In genomic region chr1:171743014-171743870, GRCh38 we compare ENCODE assay signal across 8 cellular contexts. TPM values are rescaled to one million over a fixed set of nuclear protein-coding genes. Genes with fewer than 3 reads are reported as not detected.
DNase-seq lines count a peak whose midpoint lies in the region; ATAC-seq and TF ChIP-seq lines count a peak whose summit lies in the region.

No MANE protein-coding gene starts in this region.

- in situ Hi-C loops in GM13977 (cut with MboI; ENCODE audit: low pct_unique_long_range_greater_than_20kb, low sequenced_read_pairs, unreplicated experiment): no loop called here

- H3K36me3 ChIP-seq in SK-N-MC (ENCODE audit: insufficient read depth, low read length): no peaks in the 10 kb centered on the region
- H3K36me3 ChIP-seq in duodenal mucosa (ENCODE audit: control insufficient read depth in 1 of 2, insufficient read depth in 2 of 2, low read length in 2 of 2): no peaks in the 10 kb centered on the region
- no peaks in the 10 kb centered on the region for H3K36me3 ChIP-seq in urinary bladder (ENCODE audit: insufficient read depth)

- H3K27me3 Mint-ChIP-seq in activated naive CD4-positive, alpha-beta T cell treated with anti-CD3 and anti-CD28 coated beads for 36 hours (ENCODE audit: low read depth): no peaks in the 10 kb centered on the region
- no peaks in the 10 kb centered on the region for H3K27me3 Mint-ChIP-seq in mesothelial cell of epicardium (ENCODE audit: low read depth)

- H3K27ac ChIP-seq in SK-N-MC: no peak overlapping the region
- H3K27ac ChIP-seq in duodenal mucosa (ENCODE audit: low read depth, low read length): peak overlapping the region; percentile 2
- H3K27ac ChIP-seq in urinary bladder (ENCODE audit: low read depth): peak overlapping the region; percentile 95

- peaks cover 3% of the 10 kb centered on the region for H3K36me3 Mint-ChIP-seq in activated naive CD4-positive, alpha-beta T cell treated with anti-CD3 and anti-CD28 coated beads for 36 hours (ENCODE audit: low read depth)
- H3K36me3 Mint-ChIP-seq in mesothelial cell of epicardium: no peaks in the 10 kb centered on the region

- WGBS in urinary bladder: 15% methylated on average over 9 of the region's 9 CpGs

- peak; percentile 49 for DNase-seq in activated naive CD4-positive, alpha-beta T cell treated with anti-CD3 and anti-CD28 coated beads for 36 hours
- DNase-seq in activated naive CD4-positive, alpha-beta T cell treated with Interleukin-2 at 50 U/mL for 16 hours: no peak
- DNase-seq in SK-N-MC (ENCODE audit: low read depth, low spot score): no peak
- no peak for DNase-seq in mesothelial cell of epicardium (ENCODE audit: low spot score in 2 of 2, unreplicated experiment in 2 of 2)
- no peak for DNase-seq in GM13977 (ENCODE audit: low spot score)

- ATAC-seq in GM18502 (IDR thresholded peaks at IDR 0.05; ENCODE audit: poor library complexity, unreplicated experiment): no peak

- H3K9ac ChIP-seq in SK-N-MC (ENCODE audit: insufficient read length): peak overlapping the region; percentile 86
- peak overlapping the region; percentile 80 to 85 for H3K9ac ChIP-seq in duodenal mucosa (ENCODE audit: low read depth in 1 of 2, low read length in 2 of 2)

- no peak for TF ChIP-seq CTCF in mesothelial cell of epicardium (IDR thresholded peaks at IDR 0.05; ENCODE audit: unreplicated experiment)
- no peak for TF ChIP-seq CTCF in GM13977 (IDR thresholded peaks at IDR 0.05; ENCODE audit: extremely low read depth, insufficient read depth, missing control alignments)

- intact Hi-C loops in activated naive CD4-positive, alpha-beta T cell treated with anti-CD3 and anti-CD28 coated beads for 36 hours (cut with micrococcal nuclease): loop anchor here (5.0 kb wide), 5 partner anchors 241 to 1851 kb away; partner anchors contain the start of genes GORAB and SCYL3

- no peaks in the 10 kb centered on the region for H3K9me3 Mint-ChIP-seq in activated naive CD4-positive, alpha-beta T cell treated with anti-CD3 and anti-CD28 coated beads for 36 hours
- H3K9me3 Mint-ChIP-seq in mesothelial cell of epicardium: no peaks in the 10 kb centered on the region

- H3K4me3 ChIP-seq in SK-N-MC (peak overlapping the region; percentile 99), duodenal mucosa (ENCODE audit: low read depth in 1 of 2, low read length in 2 of 2) (peak overlapping the region; percentile 89 to 91), urinary bladder (ENCODE audit: low read depth, low read length) (peak overlapping the region; percentile 88)

- H3K27ac Mint-ChIP-seq in activated naive CD4-positive, alpha-beta T cell treated with anti-CD3 and anti-CD28 coated beads for 36 hours: peak overlapping the region; percentile 99
- peak overlapping the region; percentile 100 for H3K27ac Mint-ChIP-seq in mesothelial cell of epicardium

- H3K4me3 Mint-ChIP-seq in activated naive CD4-positive, alpha-beta T cell treated with anti-CD3 and anti-CD28 coated beads for 36 hours: peak overlapping the region; percentile 96
- H3K4me3 Mint-ChIP-seq in mesothelial cell of epicardium: peak overlapping the region; percentile 100

- no peaks in the 10 kb centered on the region for H3K9me3 ChIP-seq in SK-N-MC (ENCODE audit: low read depth, low read length)
- no peaks in the 10 kb centered on the region for H3K9me3 ChIP-seq in duodenal mucosa (ENCODE audit: control insufficient read depth in 1 of 2, low read length in 2 of 2)

- CTCF ChIA-PET in activated naive CD4-positive, alpha-beta T cell treated with anti-CD3 and anti-CD28 coated beads for 36 hours (lab: Charles Lee): interaction anchor here (0.6 to 3.2 kb wide), 14 partner anchors 19 to 665 kb away, joined by 3 to 13 read pairs (median 4); partner anchors contain the start of gene PRRC2C

- H3K4me1 Mint-ChIP-seq in activated naive CD4-positive, alpha-beta T cell treated with anti-CD3 and anti-CD28 coated beads for 36 hours (ENCODE audit: low read depth): peaks cover 37% of the 10 kb centered on the region
- peaks cover 32% of the 10 kb centered on the region for H3K4me1 Mint-ChIP-seq in mesothelial cell of epicardium

- peaks cover 20% of the 10 kb centered on the region in 2 donors for H3K4me1 ChIP-seq in duodenal mucosa (ENCODE audit: control insufficient read depth in 1 of 2, insufficient read depth in 2 of 2, low read length in 2 of 2)
- H3K4me1 ChIP-seq in urinary bladder (ENCODE audit: insufficient read depth): peaks cover 3% of the 10 kb centered on the region

- H3K27me3 ChIP-seq in duodenal mucosa (ENCODE audit: control insufficient read depth in 1 of 2, insufficient read depth in 2 of 2, low read length in 2 of 2): no peaks in the 10 kb centered on the region

RNA-seq across cellular contexts. Expression of gene VAMP4, which starts 1.4 kb away (rescaled TPM):
- total RNA-seq in activated naive CD4-positive, alpha-beta T cell treated with anti-CD3 and anti-CD28 coated beads for 36 hours: 10 to 100 TPM; 10.5 to 10.9 TPM
- total RNA-seq in mesothelial cell of epicardium (8.1 to 8.5 TPM (median 8.4 TPM) in 3 replicates), urinary bladder (20.9 TPM)
- 8.1 TPM for polyA plus RNA-seq in urinary bladder

RNA-seq across cellular contexts. Expression of gene METTL13, which starts 38.2 kb away (rescaled TPM):
- 10 to 100 TPM; 39.5 to 40.9 TPM for total RNA-seq in activated naive CD4-positive, alpha-beta T cell treated with anti-CD3 and anti-CD28 coated beads for 36 hours
- total RNA-seq in mesothelial cell of epicardium: 27.4 to 32.5 TPM (median 30.2 TPM) in 3 replicates
- 14.9 TPM for total RNA-seq in urinary bladder
- polyA plus RNA-seq in urinary bladder: 22.1 TPM
